Comparison of ENCODE assay signal across 23 cellular contexts in genomic region chr10:24261627-24262026, GRCh38.
"Had no signal": no experiment of that assay in that cellular context is flagged by ENCODE, and none has a peak within 500 bp of the region (broad histone marks: within the 10 kb centered on the region; RNA-seq: fewer than 3 reads in every experiment).

No MANE protein-coding gene starts in this region.

- H3K9me3 ChIP-seq: adrenal gland, ascending aorta, mucosa of descending colon, tibial nerve, vagina had no signal

- H3K27me3 ChIP-seq: adrenal gland, ascending aorta, sigmoid colon, tibial nerve, vagina had no signal

- H3K4me3 Mint-ChIP-seq: activated CD4-positive, alpha-beta T cell treated with anti-CD3 and anti-CD28 coated beads for 36 hours; activated naive CD8-positive, alpha-beta T cell; activated T-cell treated with anti-CD3 and anti-CD28 coated beads, Interleukin-2, amount 50 U/mL, for 24 hours; WTC11 had no signal

- H3K36me3 Mint-ChIP-seq: activated naive CD8-positive, alpha-beta T cell had no signal

- H3K4me3 ChIP-seq: adrenal gland, ascending aorta, mucosa of descending colon, sigmoid colon, tibial nerve, vagina had no signal

- H3K27me3 Mint-ChIP-seq: activated naive CD8-positive, alpha-beta T cell had no signal

- DNase-seq: activated CD4-positive, alpha-beta T cell treated with anti-CD3 and anti-CD28 coated beads for 36 hours; activated CD4-positive, alpha-beta T cell treated with anti-CD3 and anti-CD28 coated beads, Interleukin-2, amount 50 U/mL, for 4 hours; activated CD8-positive, alpha-beta memory T cell treated with anti-CD3 and anti-CD28 coated beads for 24 hours; activated CD8-positive, alpha-beta memory T cell treated with anti-CD3 and anti-CD28 coated beads, Interleukin-2, amount 50 U/mL, for 4 hours; activated naive CD4-positive, alpha-beta T cell; activated T-cell treated with anti-CD3 and anti-CD28 coated beads, Interleukin-2, amount 50 U/mL, for 24 hours; adrenal gland; cortex of kidney; foreskin fibroblast; hypothalamus; mesenchymal stem cell; mucosa of descending colon; nucleus accumbens; sigmoid colon; stimulated activated CD4-positive, alpha-beta T cell treated with anti-CD3 and anti-CD28 coated beads, Interleukin-4, amount 100 ng/mL, for 1 hour; stimulated activated naive CD4-positive, alpha-beta T cell treated with Interleukin-2 at 50 U/mL for 16 hours; T1000 had no signal

- ATAC-seq: activated CD4-positive, alpha-beta T cell treated with anti-CD3 and anti-CD28 coated beads for 36 hours; mucosa of descending colon; WTC11 had no signal

- H3K27ac Mint-ChIP-seq: activated CD4-positive, alpha-beta T cell treated with anti-CD3 and anti-CD28 coated beads for 36 hours; activated naive CD8-positive, alpha-beta T cell; activated T-cell treated with anti-CD3 and anti-CD28 coated beads, Interleukin-2, amount 50 U/mL, for 24 hours; activated T-helper 2 cell treated with anti-CD3 and anti-CD28 coated beads, Interferon-gamma antibody, Interleukin-2, Interleukin-4, amounts not matched to agents 10 μg/mL and 5 μg/mL and 100 μg/mL, durations not matched to agents 14 hours and 24 hours and 36 hours; WTC11 had no signal

- H3K9me3 Mint-ChIP-seq: activated T-helper 2 cell treated with anti-CD3 and anti-CD28 coated beads, Interferon-gamma antibody, Interleukin-2, Interleukin-4, amounts not matched to agents 10 μg/mL and 5 μg/mL and 100 μg/mL, durations not matched to agents 14 hours and 24 hours and 36 hours had no signal

- H3K27ac ChIP-seq: sigmoid colon, tibial nerve, vagina had no signal

- H3K4me1 ChIP-seq: ascending aorta had no signal

- H3K36me3 ChIP-seq: adrenal gland, ascending aorta, sigmoid colon, vagina had no signal

- H3K4me1 Mint-ChIP-seq: activated CD4-positive, alpha-beta T cell treated with anti-CD3 and anti-CD28 coated beads for 36 hours had no signal
